ENCODE assay signal across 9 cellular contexts in genomic region chr7:584122-584465, GRCh38.
DNase-seq lines count a peak whose midpoint lies in the region; ATAC-seq and TF ChIP-seq lines count a peak whose summit lies in the region.
"Had no signal": no experiment of that assay in that cellular context is flagged by ENCODE, and none has a peak within 500 bp of the region (broad histone marks: within the 10 kb centered on the region; RNA-seq: fewer than 3 reads in every experiment).

No MANE protein-coding gene starts in this region.

- DNase-seq in Peyer's patch: peak in 2 of 3 donors; percentile 81 to 82
- DNase-seq in activated T-cell treated with anti-CD3 and anti-CD28 coated beads for 24 hours (ENCODE audit: low read depth): peak; percentile 84
- DNase-seq in lower lobe of right lung: peak; percentile 55
- DNase-seq in stimulated activated CD8-positive, alpha-beta memory T cell treated with anti-CD3 and anti-CD28 coated beads, Interleukin-7, amount 100 ng/mL, for 24 hours (ENCODE audit: low read depth): peak; percentile 73
- DNase-seq in cerebellar nuclear complex (lab: John Stamatoyannopoulos, UW): no peak
- no peak for DNase-seq in ascending aorta (ENCODE audit: low spot score in 2 of 2)

- H3K4me1 ChIP-seq in Peyer's patch (no peaks in the 10 kb centered on the region), lower lobe of right lung (no peaks in the 10 kb centered on the region), ascending aorta (peaks cover 6 to 11% of the 10 kb centered on the region in 2 donors)

- H3K4me3 ChIP-seq in Peyer's patch: peak overlapping the region; percentile 6 to 30 (median 15)
- peak overlapping the region; percentile 27 for H3K4me3 ChIP-seq in lower lobe of right lung
- no peak overlapping the region for H3K4me3 ChIP-seq in ascending aorta

- H3K36me3 ChIP-seq in Peyer's patch (peaks cover 0 to 10% (median 0%) of the 10 kb centered on the region in 3 donors), lower lobe of right lung (no peaks in the 10 kb centered on the region), ascending aorta (no peaks in the 10 kb centered on the region)

- TF ChIP-seq POLR2A in Peyer's patch (IDR thresholded peaks at IDR 0.05): no peak

- intact Hi-C loops in lower lobe of right lung (cut with DNase I) (no loop called here), ascending aorta (cut with DNase I) (no loop called here)

- ATAC-seq in lower lobe of right lung: peak; percentile 57 to 59
- no peak for ATAC-seq in GM18861 (IDR thresholded peaks at IDR 0.05; ENCODE audit: unreplicated experiment)
- no peak for ATAC-seq in HG03097 (IDR thresholded peaks at IDR 0.05; ENCODE audit: low FRiP score, unreplicated experiment)

- H3K9me3 ChIP-seq in Peyer's patch (peaks cover 0 to 3% (median 0%) of the 10 kb centered on the region in 4 donors), lower lobe of right lung (no peaks in the 10 kb centered on the region), ascending aorta (no peaks in the 10 kb centered on the region)

- H3K27ac ChIP-seq in Peyer's patch (peak overlapping the region in 1 of 4 donors; percentile 57), lower lobe of right lung (peak overlapping the region; percentile 18), ascending aorta (no peak overlapping the region)
- H3K27ac ChIP-seq: epithelial cell of prostate had no signal

- H3K27me3 ChIP-seq in Peyer's patch: no peaks in the 10 kb centered on the region
- no peaks in the 10 kb centered on the region for H3K27me3 ChIP-seq in lower lobe of right lung (ENCODE audit: low read depth)
- no peaks in the 10 kb centered on the region for H3K27me3 ChIP-seq in ascending aorta

- TF ChIP-seq CTCF in Peyer's patch (IDR thresholded peaks at IDR 0.05) (no peak), lower lobe of right lung (IDR thresholded peaks at IDR 0.05) (no peak), ascending aorta (IDR thresholded peaks at IDR 0.05) (no peak)

Comparison
In these comparisons a context has a peak if more than half of its experiments do, and no peak if none do; other contexts are left out.
1. DNase-seq: peak in Peyer's patch (2 of 3), activated T-cell treated with anti-CD3 and anti-CD28 coated beads for 24 hours (single experiment), lower lobe of right lung (single experiment) and stimulated activated CD8-positive, alpha-beta memory T cell treated with anti-CD3 and anti-CD28 coated beads, Interleukin-7, amount 100 ng/mL, for 24 hours (single experiment); none in cerebellar nuclear complex (0 of 2) and ascending aorta (0 of 2).
2. H3K4me3 ChIP-seq: peak in Peyer's patch (4 of 4) and lower lobe of right lung (single experiment); none in ascending aorta (0 of 2).
3. ATAC-seq: peak in lower lobe of right lung (2 of 2); none in GM18861 (single experiment) and HG03097 (single experiment).